Comparison of ENCODE assay signal across 8 cellular contexts in genomic region chr11:69443968-69444364, GRCh38. TPM values are rescaled to one million over a fixed set of nuclear protein-coding genes. Genes with fewer than 3 reads are reported as not detected.
DNase-seq lines count a peak whose midpoint lies in the region; ATAC-seq and TF ChIP-seq lines count a peak whose summit lies in the region.

No MANE protein-coding gene starts in this region.

- 59 to 74% methylated on average over 6 of the region's 6 CpGs for WGBS in sigmoid colon, 2 donors

- no peaks in the 10 kb centered on the region for H3K9me3 ChIP-seq in sigmoid colon

- DNase-seq in GM04504 (ENCODE audit: low read depth) (peak; percentile 27), glutamatergic neuron (no peak), sigmoid colon (no peak), iPS-NIHi11 (ENCODE audit: low spot score) (no peak), NCI-H2029 treated with DMSO at 0.1 percent for 48 hours (lab: John Stamatoyannopoulos, UW) (no peak), foreskin keratinocyte (no peak)

- H3K27ac Mint-ChIP-seq in glutamatergic neuron (ENCODE audit: unreplicated experiment) = peak overlapping the region; percentile 77

- H3K27ac ChIP-seq in sigmoid colon (peak overlapping the region; percentile 74 to 82 (median 78)), foreskin keratinocyte (no peak overlapping the region)

- no peak for TF ChIP-seq CTCF in WI38 (IDR thresholded peaks at IDR 0.05; ENCODE audit: low read depth, low read length)
- no peak for TF ChIP-seq CTCF in glutamatergic neuron (IDR thresholded peaks at IDR 0.05; ENCODE audit: partially characterized antibody, unreplicated experiment)
- TF ChIP-seq CTCF in sigmoid colon (IDR thresholded peaks at IDR 0.05) = no peak
- no peak for TF ChIP-seq CTCF in foreskin keratinocyte (conservative IDR thresholded peaks at IDR 0.05)

- peak overlapping the region; percentile 79 for H3K4me3 Mint-ChIP-seq in glutamatergic neuron (ENCODE audit: unreplicated experiment)

- H3K4me3 ChIP-seq in WI38 (ENCODE audit: low read depth, low read length) = peak overlapping the region; percentile 54
- H3K4me3 ChIP-seq in sigmoid colon = peak overlapping the region in 2 of 4 donors; percentile 46 to 47

- no peak for TF ChIP-seq EP300 in sigmoid colon (IDR thresholded peaks at IDR 0.05)

- H3K36me3 ChIP-seq in sigmoid colon = no peaks in the 10 kb centered on the region

- H3K4me1 ChIP-seq in sigmoid colon (peaks cover 0 to 29% (median 24%) of the 10 kb centered on the region in 4 donors), foreskin keratinocyte (peaks cover 10% of the 10 kb centered on the region)

- TF ChIP-seq POLR2A in sigmoid colon (IDR thresholded peaks at IDR 0.05) = no peak

- intact Hi-C loops in sigmoid colon (cut with DNase I) = loop anchor here (5.0 kb wide), 2 partner anchors 147 to 193 kb away; no protein-coding TSS in a partner anchor

- no peaks in the 10 kb centered on the region for H3K36me3 Mint-ChIP-seq in glutamatergic neuron (ENCODE audit: unreplicated experiment)

- peaks cover 5% of the 10 kb centered on the region for H3K9me3 Mint-ChIP-seq in glutamatergic neuron (ENCODE audit: unreplicated experiment)

- H3K27me3 Mint-ChIP-seq in glutamatergic neuron (ENCODE audit: unreplicated experiment) = peaks cover 3% of the 10 kb centered on the region

- H3K27me3 ChIP-seq in sigmoid colon = no peaks in the 10 kb centered on the region
- no peaks in the 10 kb centered on the region for H3K27me3 ChIP-seq in foreskin keratinocyte

- peaks cover 26% of the 10 kb centered on the region for H3K4me1 Mint-ChIP-seq in glutamatergic neuron (ENCODE audit: low read depth, unreplicated experiment)

- ATAC-seq in HG02885 (IDR thresholded peaks at IDR 0.05; ENCODE audit: poor library complexity, unreplicated experiment) (no peak), foreskin keratinocyte (no peak)

RNA-seq across cellular contexts. Expression of gene LINC01488, which starts 37.5 kb away (rescaled TPM):
- not detected for total RNA-seq in glutamatergic neuron (ENCODE audit: unreplicated experiment)
- total RNA-seq in sigmoid colon = under 1 TPM in 1 of 4 donors, not detected in 3; 0.36 TPM
- polyA plus RNA-seq in sigmoid colon = not detected
- total RNA-seq in foreskin keratinocyte = not detected in 2 replicates
- polyA plus RNA-seq in foreskin keratinocyte = not detected in 2 replicates
